Comparison of ENCODE assay signal across 25 cellular contexts in genomic region chr5:90438100-90438499, GRCh38. TPM values are rescaled to one million over a fixed set of nuclear protein-coding genes. Genes with fewer than 3 reads are reported as not detected.
DNase-seq lines count a peak whose midpoint lies in the region; ATAC-seq, FAIRE-seq and TF ChIP-seq lines count a peak whose summit lies in the region.
"Had no signal": no experiment of that assay in that cellular context is flagged by ENCODE, and none has a peak within 500 bp of the region (broad histone marks: within the 10 kb centered on the region; RNA-seq: fewer than 3 reads in every experiment).

No MANE protein-coding gene starts in this region.

- TF ChIP-seq POLR2A in GM12892 (IDR thresholded peaks at IDR 0.05; ENCODE audit: low read depth, low read length) = no peak

- no peaks in the 10 kb centered on the region for H3K36me3 ChIP-seq in lower lobe of right lung
- H3K36me3 ChIP-seq: brain microvascular endothelial cell, esophagus muscularis mucosa, neural progenitor cell, tibial nerve had no signal

- no peaks in the 10 kb centered on the region for H3K27me3 ChIP-seq in lower lobe of right lung (ENCODE audit: low read depth)
- H3K27me3 ChIP-seq: brain microvascular endothelial cell, esophagus muscularis mucosa, neural progenitor cell, tibial nerve had no signal

- intact Hi-C loops in lower lobe of right lung (cut with DNase I) = loop anchor here (10.0 kb wide), 1 partner anchor 347 kb away; no protein-coding TSS in a partner anchor

- peak; percentile 33 for FAIRE-seq in GM12892 (lab: Jason Lieb, UNC)
- FAIRE-seq: keratinocyte had no signal

- TF ChIP-seq CTCF in choroid plexus epithelial cell (conservative IDR thresholded peaks at IDR 0.05; ENCODE audit: low read depth, low read length) = no peak
- no peak for TF ChIP-seq CTCF in lower lobe of right lung (IDR thresholded peaks at IDR 0.05)

- peak; percentile 68 to 83 for ATAC-seq in lower lobe of right lung
- no peak for ATAC-seq in GM18868 (IDR thresholded peaks at IDR 0.05; ENCODE audit: unreplicated experiment)
- no peak for ATAC-seq in HG03520 (IDR thresholded peaks at IDR 0.05; ENCODE audit: unreplicated experiment)
- ATAC-seq in HG03432 (IDR thresholded peaks at IDR 0.05; ENCODE audit: unreplicated experiment) = no peak
- ATAC-seq: stimulated activated naive CD8-positive, alpha-beta T cell treated with anti-CD3 and anti-CD28 coated beads, Interleukin-15, amount 100 ng/mL, for 72 hours had no signal

- H3K4me1 ChIP-seq in lower lobe of right lung = peaks cover 8% of the 10 kb centered on the region

- no peaks in the 10 kb centered on the region for H3K9me3 ChIP-seq in lower lobe of right lung
- H3K9me3 ChIP-seq: esophagus muscularis mucosa, tibial nerve had no signal

- DNase-seq in GM12892 (ENCODE audit: insufficient read length) = no peak
- DNase-seq in NCI-H1105 treated with DMSO at 0.1 percent for 48 hours (lab: John Stamatoyannopoulos, UW) = peak; percentile 7
- peak; percentile 28 for DNase-seq in choroid plexus epithelial cell (ENCODE audit: low read depth)
- no peak for DNase-seq in lower lobe of right lung
- DNase-seq in HK-2 (ENCODE audit: unreplicated experiment) = no peak
- DNase-seq: activated CD4-positive, alpha-beta T cell treated with anti-CD3 and anti-CD28 coated beads for 4 hours; activated naive CD4-positive, alpha-beta T cell; activated T-cell treated with anti-CD3 and anti-CD28 coated beads, Interleukin-2, amount 50 U/mL, for 24 hours; brain microvascular endothelial cell; H9; NCI-H1092 treated with DMSO at 0.1 percent for 48 hours; NCI-H2081 treated with DMSO at 0.1 percent for 48 hours; posterior cingulate gyrus; stimulated activated naive CD8-positive, alpha-beta T cell treated with anti-CD3 and anti-CD28 coated beads, Interleukin-15, amount 100 ng/mL, for 72 hours; T-helper 2 cell had no signal

- H3K27ac ChIP-seq in lower lobe of right lung = no peak overlapping the region
- H3K27ac ChIP-seq: brain microvascular endothelial cell, coronary artery, esophagus muscularis mucosa, neural progenitor cell, SK-N-MC, tibial nerve had no signal

- no peak overlapping the region for H3K4me3 ChIP-seq in choroid plexus epithelial cell (ENCODE audit: low read depth, low read length)
- no peak overlapping the region for H3K4me3 ChIP-seq in lower lobe of right lung
- H3K4me3 ChIP-seq: coronary artery, esophagus muscularis mucosa, lung, neural progenitor cell, SK-N-MC, tibial nerve had no signal

RNA-seq across cellular contexts. Expression of gene CETN3, which starts 28.5 kb away (rescaled TPM):
- polyA plus RNA-seq in GM12892 (2012; ENCODE audit: missing spikeins) = 65.5 TPM
- 22.5 TPM for total RNA-seq in lower lobe of right lung

RNA-seq across cellular contexts. Expression of gene MBLAC2, which starts 36.5 kb away (rescaled TPM):
- polyA plus RNA-seq in GM12892 (2012; ENCODE audit: missing spikeins) = 4.3 TPM
- total RNA-seq in lower lobe of right lung = 5.9 TPM

RNA-seq across cellular contexts. Expression of gene POLR3G, which starts 36.6 kb away (rescaled TPM):
- 19.5 TPM for polyA plus RNA-seq in GM12892 (2012; ENCODE audit: missing spikeins)
- total RNA-seq in lower lobe of right lung = 1.8 TPM

Comparison
In these comparisons a context has a peak if more than half of its experiments do, and no peak if none do; other contexts are left out.
1. DNase-seq: peak in NCI-H1105 treated with DMSO at 0.1 percent for 48 hours (single experiment) and choroid plexus epithelial cell (single experiment); none in GM12892 (single experiment), lower lobe of right lung (single experiment) and HK-2 (single experiment).
2. ATAC-seq: peak in lower lobe of right lung (2 of 2); none in GM18868 (single experiment), HG03520 (single experiment) and HG03432 (single experiment).